ENCODE assay signal across 27 cellular contexts in genomic region chr3:522888-523287, GRCh38.
"Had no signal": no experiment of that assay in that cellular context is flagged by ENCODE, and none has a peak within 500 bp of the region (broad histone marks: within the 10 kb centered on the region; RNA-seq: fewer than 3 reads in every experiment).

No MANE protein-coding gene starts in this region.

- H3K4me3 ChIP-seq: left lung, lower lobe of right lung, pancreas, prostate gland, skin epidermis, stomach, testis, thyroid gland, transverse colon, upper lobe of left lung, vagina had no signal

- ATAC-seq: left colon; left lung; lower lobe of right lung; naive thymus-derived CD8-positive, alpha-beta T cell; pancreas; right cardiac atrium; sciatic nerve; stimulated activated naive B cell treated with anti-CD40 and anti-IgM and Interleukin-4, amounts not matched to agents 10 μg/mL and 1 μg/mL and 100 μg/mL, for 72 hours; stimulated activated naive CD8-positive, alpha-beta T cell treated with anti-CD3 and anti-CD28 coated beads, Interleukin-15, Interleukin-2, amounts not matched to agents 100 U/mL and 50 U/mL, for 24 hours had no signal

- H3K27me3 ChIP-seq: left lung, pancreas, stomach, testis, thyroid gland, transverse colon, upper lobe of left lung, vagina had no signal

- H3K27ac ChIP-seq: left lung, lower lobe of right lung, pancreas, prostate gland, skin epidermis, stomach, testis, thyroid gland, transverse colon, upper lobe of left lung, vagina had no signal

- H3K9me3 ChIP-seq: left lung, lower lobe of right lung, pancreas, prostate gland, stomach, testis, thyroid gland, transverse colon, upper lobe of left lung, vagina had no signal

- DNase-seq: kidney; left colon; left lung; lower lobe of right lung; mammary epithelial cell; mesenchymal stem cell; naive thymus-derived CD8-positive, alpha-beta T cell; nucleus accumbens; pancreas; posterior cingulate gyrus; retina; right cardiac atrium; stimulated activated CD4-positive, alpha-beta T cell treated with anti-CD3 and anti-CD28 coated beads, Interleukin-12 subunit alpha, Interleukin-12 subunit beta, amount 100 ng/mL, for 4 hours; stimulated activated CD4-positive, alpha-beta T cell treated with anti-CD3 and anti-CD28 coated beads, Interleukin-15, amount 100 ng/mL, for 24 hours; stimulated activated CD4-positive, alpha-beta T cell treated with anti-CD3 and anti-CD28 coated beads, Interleukin-2, amount 100 ng/mL, for 24 hours; stimulated activated CD4-positive, alpha-beta T cell treated with anti-CD3 and anti-CD28 coated beads, Interleukin-4, amount 100 ng/mL, for 1 hour; stimulated activated naive B cell treated with anti-CD40 and anti-IgM and Interleukin-4, amounts not matched to agents 10 μg/mL and 1 μg/mL and 100 μg/mL, for 72 hours; stimulated activated naive CD8-positive, alpha-beta T cell treated with anti-CD3 and anti-CD28 coated beads, Interleukin-15, Interleukin-2, amounts not matched to agents 100 U/mL and 50 U/mL, for 24 hours; stomach; testis; thyroid gland; transverse colon; upper lobe of left lung had no signal

- H3K36me3 ChIP-seq: left lung, lower lobe of right lung, pancreas, prostate gland, stomach, thyroid gland, transverse colon, upper lobe of left lung, vagina had no signal

- H3K4me1 ChIP-seq: left lung, lower lobe of right lung, pancreas, prostate gland, stomach, testis, thyroid gland, transverse colon, upper lobe of left lung, vagina had no signal
